Comparison of ENCODE assay signal across 9 cellular contexts in the genomic region with DNA sequence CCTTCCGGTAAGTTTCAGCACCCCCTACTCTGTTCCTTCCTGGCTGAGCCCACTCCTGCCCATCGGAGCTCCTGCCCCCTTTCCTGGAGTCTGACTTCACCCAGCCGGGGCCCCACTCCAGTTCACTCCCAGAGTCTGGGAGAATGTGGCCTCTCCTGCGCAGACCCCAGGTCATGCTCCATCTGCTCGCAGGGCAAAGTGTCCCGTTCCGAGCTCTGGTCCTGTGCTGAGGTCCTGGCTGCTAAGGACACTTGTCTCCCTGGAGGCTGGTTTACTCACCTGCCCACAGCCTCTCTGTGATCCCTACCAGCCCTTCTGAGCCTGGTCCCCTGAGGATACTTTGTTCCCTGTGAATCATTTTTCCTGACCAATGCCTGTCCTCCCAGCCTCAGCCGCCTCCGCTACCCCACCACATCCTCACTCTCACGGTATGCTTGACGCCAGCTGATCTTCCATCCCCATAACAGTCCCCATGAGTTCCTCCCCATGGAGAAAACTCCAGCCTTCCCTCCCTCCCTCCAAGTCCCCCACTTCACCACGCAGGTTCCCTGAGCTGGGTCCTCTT. TPM values are rescaled to one million over a fixed set of nuclear protein-coding genes. Genes with fewer than 3 reads are reported as not detected.
DNase-seq lines count a peak whose midpoint lies in the region; ATAC-seq, FAIRE-seq and TF ChIP-seq lines count a peak whose summit lies in the region.
"Had no signal": no experiment of that assay in that cellular context is flagged by ENCODE, and none has a peak within 500 bp of the region (broad histone marks: within the 10 kb centered on the region; RNA-seq: fewer than 3 reads in every experiment).

No MANE protein-coding gene starts in this region.

- POLR2A ChIA-PET in K562 (lab: Yijun Ruan, JAX) = interaction anchor here (0.9 kb wide), 1 partner anchor 20 kb away, joined by 3 read pairs; no protein-coding TSS in a partner anchor

- no peak for FAIRE-seq in K562 (lab: Jason Lieb, UNC)
- FAIRE-seq: G401.6 had no signal

- ATAC-seq in K562 (no peak), left lung (peak; percentile 8), GM18858 (IDR thresholded peaks at IDR 0.05; ENCODE audit: unreplicated experiment) (no peak)

- H3K4me3 ChIP-seq in right atrium auricular region (no peak overlapping the region), K562 (no peak overlapping the region), left lung (no peak overlapping the region), vagina (peak overlapping the region in 1 of 2 donors; percentile 47), WERI-Rb-1 (ENCODE audit: low read depth, low read length) (no peak overlapping the region)

- TF ChIP-seq RAD21 in K562 (CRISPR knock-in tag; conservative IDR thresholded peaks at IDR 0.05 in 1 of 2, IDR thresholded peaks at IDR 0.05 in 1 of 2) = no peak

- H3K27me3 ChIP-seq in right atrium auricular region (no peaks in the 10 kb centered on the region), K562 (ENCODE audit: control insufficient read depth in 2 of 2, insufficient read depth in 2 of 2, low read length in 2 of 2) (no peaks in the 10 kb centered on the region), left lung (peaks cover 14 to 39% of the 10 kb centered on the region in 2 donors), vagina (no peaks in the 10 kb centered on the region), WERI-Rb-1 (ENCODE audit: insufficient read depth, low read depth, severe bottlenecking) (peaks cover 44% of the 10 kb centered on the region)

- H3K27ac ChIP-seq in right atrium auricular region (peak overlapping the region; percentile 60 to 65), K562 (ENCODE audit: extremely low read depth, low read depth, low read length) (no peak overlapping the region), left lung (peak overlapping the region in 1 of 2 donors; percentile 48), vagina (peak overlapping the region; percentile 72), WERI-Rb-1 (no peak overlapping the region)

- TF ChIP-seq EP300 in K562 (IDR thresholded peaks at IDR 0.05; ENCODE audit: low read length) = no peak

- CTCF ChIA-PET in K562 (lab: Yijun Ruan, JAX; ENCODE audit: low intra/inter-chr PET ratio) = no interaction called here

- in situ Hi-C loops in K562 (cut with MboI) = no loop called here

- no peaks in the 10 kb centered on the region for H3K9me1 ChIP-seq in K562 (ENCODE audit: control insufficient read depth, insufficient read depth, low read length)

- TF ChIP-seq POLR2A in K562 (conservative IDR thresholded peaks at IDR 0.05) (no peak), vagina (IDR thresholded peaks at IDR 0.05) (no peak)

- H3K4me2 ChIP-seq in K562 (ENCODE audit: insufficient read depth, low read length) = no peak overlapping the region

- H3K9me3 ChIP-seq in right atrium auricular region = no peaks in the 10 kb centered on the region
- H3K9me3 ChIP-seq in K562 (replicated peaks; ENCODE audit: control insufficient read depth, insufficient read depth, low read depth, low read length) = peaks cover 8% of the 10 kb centered on the region
- no peaks in the 10 kb centered on the region for H3K9me3 ChIP-seq in left lung
- no peaks in the 10 kb centered on the region for H3K9me3 ChIP-seq in vagina
- no peaks in the 10 kb centered on the region for H3K9me3 ChIP-seq in WERI-Rb-1 (ENCODE audit: severe bottlenecking)

- TF ChIP-seq CTCF in right atrium auricular region (IDR thresholded peaks at IDR 0.05) (no peak), K562 (IDR thresholded peaks at IDR 0.05 in 2 of 3, conservative IDR thresholded peaks at IDR 0.05 in 1 of 3; ENCODE audit: insufficient read depth in 2 of 3, low read depth in 1 of 3, low read length in 3 of 3) (no peak), left lung (IDR thresholded peaks at IDR 0.05) (no peak), vagina (IDR thresholded peaks at IDR 0.05) (no peak), WERI-Rb-1 (IDR thresholded peaks at IDR 0.05; ENCODE audit: low read depth, low read length) (no peak)

- no peak for DNase-seq in right atrium auricular region (ENCODE audit: low spot score)
- no peak for DNase-seq in cardiac septum (ENCODE audit: low spot score)
- peak in 1 of 4 experiments; percentile 13 for DNase-seq in K562 (ENCODE audit: extremely low read depth in 1 of 4, low spot score in 3 of 4)
- DNase-seq in left lung = no peak
- no peak for DNase-seq in vagina (ENCODE audit: extremely low spot score in 2 of 2)
- no peak for DNase-seq in WERI-Rb-1
- no peak for DNase-seq in HT-29 (ENCODE audit: low spot score)

- BruUV-seq in K562 (replicated peaks; lab: Mats Ljungman, UMichigan) = no TSS peak

- H2AFZ ChIP-seq in K562 (ENCODE audit: low read depth, low read length) = no peak overlapping the region

- H3K4me1 ChIP-seq in right atrium auricular region (peaks cover 0 to 68% of the 10 kb centered on the region in 2 donors), K562 (replicated peaks in 1 of 2; ENCODE audit: control insufficient read depth in 2 of 2, insufficient read depth in 2 of 2, low read length in 2 of 2) (peaks cover 0 to 31% of the 10 kb centered on the region in 2 experiments; a peak in 2 of 5 replicates), left lung (peaks cover 0 to 69% of the 10 kb centered on the region in 2 donors), vagina (peaks cover 52% of the 10 kb centered on the region)

- 26% methylated on average over 12 of the region's 12 CpGs for WGBS in K562 (ENCODE audit: insufficient coverage, low coverage, missing lambda C conversion rate)

- intact Hi-C loops in cardiac septum (cut with DNase I) (no loop called here), K562 (cut with micrococcal nuclease) (no loop called here), left lung (cut with DNase I) (no loop called here), vagina (cut with DNase I) (no loop called here)

- no peak overlapping the region for H3K9ac ChIP-seq in K562 (ENCODE audit: insufficient read depth in 1 of 2, low read depth in 2 of 2, low read length in 2 of 2)

- H3K79me2 ChIP-seq in K562 (ENCODE audit: control insufficient read depth, insufficient read depth, low read length) = no peaks in the 10 kb centered on the region

- H3K36me3 ChIP-seq in right atrium auricular region (peaks cover 22% of the 10 kb centered on the region), K562 (ENCODE audit: control insufficient read depth, insufficient read depth, low read length) (peaks cover 3% of the 10 kb centered on the region; the same call in 1 of the 3 replicates), left lung (peaks cover 0 to 65% of the 10 kb centered on the region in 2 donors), vagina (peaks cover 0 to 23% of the 10 kb centered on the region in 2 donors), WERI-Rb-1 (no peaks in the 10 kb centered on the region; the same call in none of the 2 replicates)

- no peaks in the 10 kb centered on the region for H4K20me1 ChIP-seq in K562 (replicated peaks; ENCODE audit: control insufficient read depth, insufficient read depth, low read length)

RNA-seq across cellular contexts. Expression of gene IFITM10, which starts 0.5 kb away (rescaled TPM):
- under 1 TPM; 0.37 to 0.47 TPM for total RNA-seq in right atrium auricular region
- total RNA-seq in cardiac septum = 2.0 TPM
- 0.21 and 0.23 TPM in 2 replicates for total RNA-seq in K562 (2011; cell fraction: chromatin; rRNA removed; ENCODE audit: low replicate concordance)
- total RNA-seq in K562 (2011; cell fraction: nucleolus; rRNA removed) = 0.26 and 0.33 TPM in 2 replicates
- 0.37 TPM in 1 of 2 replicates, not detected in the other for total RNA-seq in K562 (2011; cell fraction: nucleoplasm; rRNA removed)
- total RNA-seq in K562 (2014; rRNA removed) = 0.09 TPM in 1 of 2 replicates, not detected in the other
- total RNA-seq in K562 (2014; rRNA removed; fragmentation: Illumina TruSeq; extraction: Trizol) = not detected in 2 replicates
- total RNA-seq in K562 (2015; rRNA removed; fragmentation: Illumina TruSeq; extraction: Trizol) = not detected in 2 replicates
- total RNA-seq in K562 (2021) = 0.13 TPM in 1 of 2 replicates, not detected in the other
- polyA plus RNA-seq in K562 (2011; rRNA removed) = not detected in 2 replicates
- polyA plus RNA-seq in K562 (2011; cell fraction: cytosol; rRNA removed) = not detected in 2 replicates
- 0.16 TPM in 1 of 2 replicates, not detected in the other for polyA plus RNA-seq in K562 (2011; cell fraction: nucleus; rRNA removed)
- polyA plus RNA-seq in K562 (2012) = 0.09 and 0.15 TPM in 2 replicates
- polyA plus RNA-seq in K562 (2014; fragmentation: Illumina TruSeq; extraction: Trizol) = not detected in 2 replicates
- polyA plus RNA-seq in K562 (2014; fragmentation: Nextera tagmentation; extraction: Ambion mirVana) = not detected
- 0.08 TPM in 1 of 2 replicates, not detected in the other for polyA plus RNA-seq in K562 (2014; rRNA removed)
- not detected in 2 replicates for polyA minus RNA-seq in K562 (2011; rRNA and poly(A)+ RNA removed)
- not detected in 2 replicates for polyA minus RNA-seq in K562 (2011; cell fraction: cytosol; rRNA and poly(A)+ RNA removed)
- polyA minus RNA-seq in K562 (2011; cell fraction: nucleus; rRNA and poly(A)+ RNA removed) = not detected in 2 replicates
- total RNA-seq in left lung = 10 to 100 TPM in 1 of 2 donors, 1 to 10 TPM in 1; 3.4 to 16.5 TPM
- total RNA-seq in vagina = 4.9 TPM
- total RNA-seq in HT-29 (2014; rRNA removed; shearing (Covaris generic)) = 2.8 and 4.1 TPM in 2 replicates

RNA-seq across cellular contexts. Expression of gene CTSD, which starts 13.9 kb away (rescaled TPM):
- total RNA-seq in right atrium auricular region (1,000 to 10,000 TPM in 1 of 2 donors, 100 to 1,000 TPM in 1; 782 to 1,042 TPM), cardiac septum (521 TPM), K562 (2014; rRNA removed) (72.3 and 87.0 TPM in 2 replicates), K562 (2014; rRNA removed; fragmentation: Illumina TruSeq; extraction: Trizol) (10.9 and 12.3 TPM in 2 replicates), K562 (2015; rRNA removed; fragmentation: Illumina TruSeq; extraction: Trizol) (40.9 and 42.3 TPM in 2 replicates), K562 (2021) (112 and 116 TPM in 2 replicates), left lung (1,000 to 10,000 TPM; 1,902 to 2,455 TPM), vagina (508 TPM)
- 15.6 and 81.0 TPM in 2 replicates for total RNA-seq in K562 (2011; cell fraction: chromatin; rRNA removed; ENCODE audit: low replicate concordance)
- 131 and 132 TPM in 2 replicates for total RNA-seq in K562 (2011; cell fraction: nucleolus; rRNA removed)
- 68.3 and 83.1 TPM in 2 replicates for total RNA-seq in K562 (2011; cell fraction: nucleoplasm; rRNA removed)
- polyA plus RNA-seq in K562 (2011; rRNA removed) (21.7 and 37.1 TPM in 2 replicates), K562 (2014; fragmentation: Illumina TruSeq; extraction: Trizol) (66.8 and 111 TPM in 2 replicates), K562 (2014; fragmentation: Nextera tagmentation; extraction: Ambion mirVana) (1 to 10 TPM; 1.0 to 3.7 TPM), K562 (2014; rRNA removed) (40.5 and 46.8 TPM in 2 replicates)
- 39.6 and 74.7 TPM in 2 replicates for polyA plus RNA-seq in K562 (2011; cell fraction: cytosol; rRNA removed)
- polyA plus RNA-seq in K562 (2011; cell fraction: nucleus; rRNA removed) = 22.7 and 35.2 TPM in 2 replicates
- 84.2 and 325 TPM in 2 replicates for polyA plus RNA-seq in K562 (2012)
- polyA minus RNA-seq in K562 (2011; rRNA and poly(A)+ RNA removed) = 12.8 and 17.9 TPM in 2 replicates
- 46.3 and 49.3 TPM in 2 replicates for polyA minus RNA-seq in K562 (2011; cell fraction: cytosol; rRNA and poly(A)+ RNA removed)
- 10.1 and 11.1 TPM in 2 replicates for polyA minus RNA-seq in K562 (2011; cell fraction: nucleus; rRNA and poly(A)+ RNA removed)
- 1,063 and 1,119 TPM in 2 replicates for total RNA-seq in HT-29 (2014; rRNA removed; shearing (Covaris generic))

RNA-seq across cellular contexts. Expression of gene KRTAP5-6, which starts 52.9 kb away (rescaled TPM):
- total RNA-seq in right atrium auricular region = not detected
- total RNA-seq in cardiac septum = not detected
- total RNA-seq in K562 (2011; cell fraction: chromatin; rRNA removed; ENCODE audit: low replicate concordance) = not detected in 2 replicates
- not detected in 2 replicates for total RNA-seq in K562 (2011; cell fraction: nucleolus; rRNA removed)
- total RNA-seq in K562 (2011; cell fraction: nucleoplasm; rRNA removed) = not detected in 2 replicates
- not detected in 2 replicates for total RNA-seq in K562 (2014; rRNA removed)
- total RNA-seq in K562 (2014; rRNA removed; fragmentation: Illumina TruSeq; extraction: Trizol) = not detected in 2 replicates
- not detected in 2 replicates for total RNA-seq in K562 (2015; rRNA removed; fragmentation: Illumina TruSeq; extraction: Trizol)
- total RNA-seq in K562 (2021) = not detected in 2 replicates
- not detected in 2 replicates for polyA plus RNA-seq in K562 (2011; rRNA removed)
- not detected in 2 replicates for polyA plus RNA-seq in K562 (2011; cell fraction: cytosol; rRNA removed)
- not detected in 2 replicates for polyA plus RNA-seq in K562 (2011; cell fraction: nucleus; rRNA removed)
- not detected in 2 replicates for polyA plus RNA-seq in K562 (2012)
- not detected in 2 replicates for polyA plus RNA-seq in K562 (2014; fragmentation: Illumina TruSeq; extraction: Trizol)
- polyA plus RNA-seq in K562 (2014; fragmentation: Nextera tagmentation; extraction: Ambion mirVana) = not detected
- not detected in 2 replicates for polyA plus RNA-seq in K562 (2014; rRNA removed)
- not detected in 2 replicates for polyA minus RNA-seq in K562 (2011; rRNA and poly(A)+ RNA removed)
- polyA minus RNA-seq in K562 (2011; cell fraction: cytosol; rRNA and poly(A)+ RNA removed) = not detected in 2 replicates
- polyA minus RNA-seq in K562 (2011; cell fraction: nucleus; rRNA and poly(A)+ RNA removed) = not detected in 2 replicates
- not detected for total RNA-seq in left lung
- not detected for total RNA-seq in vagina
- total RNA-seq in HT-29 (2014; rRNA removed; shearing (Covaris generic)) = not detected in 2 replicates

Comparison
In these comparisons a context has a peak if more than half of its experiments do, and no peak if none do; other contexts are left out.
1. H3K27ac ChIP-seq: peak in right atrium auricular region (2 of 2) and vagina (single experiment); none in K562 (single experiment) and WERI-Rb-1 (single experiment).